In genomic region chr9:109641079-109641659, GRCh38 we compare ENCODE assay signal across 8 cellular contexts.
DNase-seq lines count a peak whose midpoint lies in the region; ATAC-seq and TF ChIP-seq lines count a peak whose summit lies in the region.

No MANE protein-coding gene starts in this region.

- H3K9me3 Mint-ChIP-seq in neural progenitor cell, result no peaks in the 10 kb centered on the region
- peaks cover 3% of the 10 kb centered on the region for H3K9me3 Mint-ChIP-seq in CD4-positive, alpha-beta T cell

- peaks cover 16 to 17% (median 17%) of the 10 kb centered on the region in 4 donors for H3K4me1 ChIP-seq in esophagus muscularis mucosa
- peaks cover 6% of the 10 kb centered on the region for H3K4me1 ChIP-seq in neural progenitor cell
- no peaks in the 10 kb centered on the region for H3K4me1 ChIP-seq in OCI-LY7 (ENCODE audit: insufficient read depth, low read length, poor library complexity, severe bottlenecking)

- no peaks in the 10 kb centered on the region for H3K9me2 ChIP-seq in OCI-LY7 (ENCODE audit: insufficient read depth, low read length)

- CTCF ChIA-PET in AG04449 (lab: Yijun Ruan, JAX), result no interaction called here
- CTCF ChIA-PET in OCI-LY7 (lab: Charles Lee; ENCODE audit: unreplicated experiment), result no interaction called here
- CTCF ChIA-PET in CD4-positive, alpha-beta T cell (lab: Charles Lee), result no interaction called here

- no peaks in the 10 kb centered on the region for H3K9me3 ChIP-seq in esophagus muscularis mucosa
- no peaks in the 10 kb centered on the region for H3K9me3 ChIP-seq in neural progenitor cell (ENCODE audit: low read depth)
- H3K9me3 ChIP-seq in OCI-LY7 (ENCODE audit: low read length), result no peaks in the 10 kb centered on the region
- H3K9me3 ChIP-seq in CD4-positive, alpha-beta T cell (ENCODE audit: control insufficient read depth, low read length), result no peaks in the 10 kb centered on the region

- H3K4me2 ChIP-seq in neural progenitor cell, result peak overlapping the region; percentile 99
- no peak overlapping the region for H3K4me2 ChIP-seq in OCI-LY7 (ENCODE audit: low read length)

- DNase-seq in AG04449 (ENCODE audit: low read depth, low spot score) (no peak), NCI-H1105 (lab: John Stamatoyannopoulos, UW) (peak; percentile 44), esophagus muscularis mucosa (ENCODE audit: extremely low spot score) (no peak), neural progenitor cell (ENCODE audit: low spot score) (no peak), NCI-H446 (lab: John Stamatoyannopoulos, UW) (no peak), OCI-LY7 (ENCODE audit: low spot score) (no peak)
- no peak for DNase-seq in CD4-positive, alpha-beta T cell

- H3K27me3 ChIP-seq in esophagus muscularis mucosa (peaks cover 0 to 72% (median 23%) of the 10 kb centered on the region in 4 donors), neural progenitor cell (peaks cover 64% of the 10 kb centered on the region)
- H3K27me3 ChIP-seq in CD4-positive, alpha-beta T cell (ENCODE audit: control insufficient read depth, insufficient read depth, low read length), result peaks cover 25% of the 10 kb centered on the region

- no TSS peak for BruUV-seq in OCI-LY7 (replicated peaks; lab: Mats Ljungman, UMichigan)

- no peaks in the 10 kb centered on the region for H4K20me1 ChIP-seq in neural progenitor cell (ENCODE audit: low read depth)
- no peaks in the 10 kb centered on the region for H4K20me1 ChIP-seq in OCI-LY7 (ENCODE audit: insufficient read depth, low read length)

- no peaks in the 10 kb centered on the region for H3K36me3 Mint-ChIP-seq in neural progenitor cell
- H3K36me3 Mint-ChIP-seq in CD4-positive, alpha-beta T cell (ENCODE audit: low read depth), result no peaks in the 10 kb centered on the region

- H3K9ac ChIP-seq in neural progenitor cell, result no peak overlapping the region

- POLR2A ChIA-PET in AG04449 (lab: Yijun Ruan, JAX), result no interaction called here
- POLR2A ChIA-PET in OCI-LY7 (lab: Charles Lee), result no interaction called here
- POLR2A ChIA-PET in CD4-positive, alpha-beta T cell (lab: Charles Lee), result no interaction called here

- H3K4me3 ChIP-seq in AG04449 (ENCODE audit: low read depth, low read length) (peak overlapping the region; percentile 44), esophagus muscularis mucosa (peak overlapping the region; percentile 42 to 60 (median 48)), neural progenitor cell (peak overlapping the region; percentile 61), OCI-LY7 (ENCODE audit: low read depth, low read length, poor library complexity, severe bottlenecking) (no peak overlapping the region)

- TF ChIP-seq CTCF in AG04449 (IDR thresholded peaks at IDR 0.05; ENCODE audit: insufficient read depth, low read length, missing control alignments) (no peak), esophagus muscularis mucosa (IDR thresholded peaks at IDR 0.05) (no peak), neural progenitor cell (IDR thresholded peaks at IDR 0.05) (no peak), OCI-LY7 (conservative IDR thresholded peaks at IDR 0.05; ENCODE audit: low read length) (no peak)
- no peak for TF ChIP-seq CTCF in CD4-positive, alpha-beta T cell (IDR thresholded peaks at IDR 0.05)

- H3K79me2 ChIP-seq in neural progenitor cell (ENCODE audit: low read depth), result no peaks in the 10 kb centered on the region
- no peaks in the 10 kb centered on the region for H3K79me2 ChIP-seq in OCI-LY7 (ENCODE audit: insufficient read depth, low read depth, low read length)

- no peak overlapping the region for H3K27ac ChIP-seq in esophagus muscularis mucosa (replicated peaks in 1 of 4)
- H3K27ac ChIP-seq in neural progenitor cell, result no peak overlapping the region
- no peak overlapping the region for H3K27ac ChIP-seq in OCI-LY7 (ENCODE audit: low read depth, low read length, poor library complexity, severe bottlenecking)
- no peak overlapping the region for H3K27ac ChIP-seq in CD4-positive, alpha-beta T cell (ENCODE audit: low read depth, low read length)

- intact Hi-C loops in esophagus muscularis mucosa (cut with DNase I), result no loop called here
- intact Hi-C loops in OCI-LY7 (cut with micrococcal nuclease; ENCODE audit: unreplicated experiment), result no loop called here
- intact Hi-C loops in CD4-positive, alpha-beta T cell (cut with DNase I, micrococcal nuclease), result no loop called here

- H3K27ac Mint-ChIP-seq in neural progenitor cell, result no peak overlapping the region
- no peak overlapping the region for H3K27ac Mint-ChIP-seq in CD4-positive, alpha-beta T cell

- H3K4me3 Mint-ChIP-seq in neural progenitor cell, result peak overlapping the region; percentile 83
- H3K4me3 Mint-ChIP-seq in CD4-positive, alpha-beta T cell, result no peak overlapping the region

- WGBS in esophagus muscularis mucosa, result 21% methylated on average over 16 of the region's 19 CpGs

- peaks cover 6% of the 10 kb centered on the region for H3F3A ChIP-seq in neural progenitor cell (ENCODE audit: low read depth)

- H2AFZ ChIP-seq in neural progenitor cell (replicated peaks), result no peak overlapping the region
- H2AFZ ChIP-seq in OCI-LY7 (ENCODE audit: low read length), result no peak overlapping the region

- no peak for TF ChIP-seq POLR2A in esophagus muscularis mucosa (IDR thresholded peaks at IDR 0.05; ENCODE audit: low read depth)

- H3K36me3 ChIP-seq in esophagus muscularis mucosa, result no peaks in the 10 kb centered on the region
- no peaks in the 10 kb centered on the region for H3K36me3 ChIP-seq in neural progenitor cell
- H3K36me3 ChIP-seq in OCI-LY7 (ENCODE audit: insufficient read depth, low read length), result no peaks in the 10 kb centered on the region

- H3K27me3 Mint-ChIP-seq in neural progenitor cell (ENCODE audit: insufficient read depth, low read depth), result peaks cover 13% of the 10 kb centered on the region
- H3K27me3 Mint-ChIP-seq in CD4-positive, alpha-beta T cell, result peaks cover 73% of the 10 kb centered on the region

- TF ChIP-seq EP300 in esophagus muscularis mucosa (IDR thresholded peaks at IDR 0.05), result no peak

- peaks cover 12% of the 10 kb centered on the region for H3K4me1 Mint-ChIP-seq in neural progenitor cell
- no peaks in the 10 kb centered on the region for H3K4me1 Mint-ChIP-seq in CD4-positive, alpha-beta T cell (ENCODE audit: low read depth)

- no peak for ATAC-seq in HG03565 (IDR thresholded peaks at IDR 0.05; ENCODE audit: unreplicated experiment)
- no peak for ATAC-seq in CD4-positive, alpha-beta T cell (ENCODE audit: poor library complexity)
